Comparison of ENCODE assay signal across 1 cellular context in genomic region chr22:36419177-36419911, GRCh38.
TF ChIP-seq lines count a peak whose summit lies in the region.

No MANE protein-coding gene starts in this region.

TF ChIP-seq in HepG2, 621 proteins besides CTCF, POLR2A, EP300 and RAD21 (continued from another document and continues in another):
- TF ChIP-seq, protein P1, sequence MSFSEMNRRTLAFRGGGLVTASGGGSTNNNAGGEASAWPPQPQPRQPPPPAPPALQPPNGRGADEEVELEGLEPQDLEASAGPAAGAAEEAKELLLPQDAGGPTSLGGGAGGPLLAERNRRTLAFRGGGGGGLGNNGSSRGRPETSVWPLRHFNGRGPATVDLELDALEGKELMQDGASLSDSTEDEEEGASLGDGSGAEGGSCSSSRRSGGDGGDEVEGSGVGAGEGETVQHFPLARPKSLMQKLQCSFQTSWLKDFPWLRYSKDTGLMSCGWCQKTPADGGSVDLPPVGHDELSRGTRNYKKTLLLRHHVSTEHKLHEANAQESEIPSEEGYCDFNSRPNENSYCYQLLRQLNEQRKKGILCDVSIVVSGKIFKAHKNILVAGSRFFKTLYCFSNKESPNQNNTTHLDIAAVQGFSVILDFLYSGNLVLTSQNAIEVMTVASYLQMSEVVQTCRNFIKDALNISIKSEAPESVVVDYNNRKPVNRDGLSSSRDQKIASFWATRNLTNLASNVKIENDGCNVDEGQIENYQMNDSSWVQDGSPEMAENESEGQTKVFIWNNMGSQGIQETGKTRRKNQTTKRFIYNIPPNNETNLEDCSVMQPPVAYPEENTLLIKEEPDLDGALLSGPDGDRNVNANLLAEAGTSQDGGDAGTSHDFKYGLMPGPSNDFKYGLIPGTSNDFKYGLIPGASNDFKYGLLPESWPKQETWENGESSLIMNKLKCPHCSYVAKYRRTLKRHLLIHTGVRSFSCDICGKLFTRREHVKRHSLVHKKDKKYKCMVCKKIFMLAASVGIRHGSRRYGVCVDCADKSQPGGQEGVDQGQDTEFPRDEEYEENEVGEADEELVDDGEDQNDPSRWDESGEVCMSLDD (CRISPR knock-in tag; IDR thresholded peaks at IDR 0.05; ENCODE audit: borderline replicate concordance): no peak
- TF ChIP-seq ZNF816 (CRISPR knock-in tag; IDR thresholded peaks at IDR 0.05; ENCODE audit: borderline replicate concordance): no peak
- no peak for TF ChIP-seq XBP1 (CRISPR knock-in tag; IDR thresholded peaks at IDR 0.05)
- peak; percentile 64; the same call in 1 of the 2 replicates for TF ChIP-seq E2F1 (CRISPR knock-in tag; IDR thresholded peaks at IDR 0.05)
- TF ChIP-seq, protein P2, sequence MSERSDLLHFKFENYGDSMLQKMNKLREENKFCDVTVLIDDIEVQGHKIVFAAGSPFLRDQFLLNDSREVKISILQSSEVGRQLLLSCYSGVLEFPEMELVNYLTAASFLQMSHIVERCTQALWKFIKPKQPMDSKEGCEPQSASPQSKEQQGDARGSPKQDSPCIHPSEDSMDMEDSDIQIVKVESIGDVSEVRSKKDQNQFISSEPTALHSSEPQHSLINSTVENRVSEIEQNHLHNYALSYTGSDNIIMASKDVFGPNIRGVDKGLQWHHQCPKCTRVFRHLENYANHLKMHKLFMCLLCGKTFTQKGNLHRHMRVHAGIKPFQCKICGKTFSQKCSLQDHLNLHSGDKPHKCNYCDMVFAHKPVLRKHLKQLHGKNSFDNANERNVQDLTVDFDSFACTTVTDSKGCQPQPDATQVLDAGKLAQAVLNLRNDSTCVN (CRISPR knock-in tag; IDR thresholded peaks at IDR 0.05; ENCODE audit: borderline replicate concordance): no peak
- peak; percentile 25; the same call in 1 of the 2 replicates for TF ChIP-seq ZFP36L1 (CRISPR knock-in tag; IDR thresholded peaks at IDR 0.05)
- peak; percentile 57 for TF ChIP-seq MEIS2 (CRISPR knock-in tag; IDR thresholded peaks at IDR 0.05)
- TF ChIP-seq ZIK1 (CRISPR knock-in tag; IDR thresholded peaks at IDR 0.05; ENCODE audit: borderline replicate concordance, low read depth): no peak
- no peak for TF ChIP-seq ARNT2 (CRISPR knock-in tag; IDR thresholded peaks at IDR 0.05; ENCODE audit: low read depth)
- TF ChIP-seq, protein P3, sequence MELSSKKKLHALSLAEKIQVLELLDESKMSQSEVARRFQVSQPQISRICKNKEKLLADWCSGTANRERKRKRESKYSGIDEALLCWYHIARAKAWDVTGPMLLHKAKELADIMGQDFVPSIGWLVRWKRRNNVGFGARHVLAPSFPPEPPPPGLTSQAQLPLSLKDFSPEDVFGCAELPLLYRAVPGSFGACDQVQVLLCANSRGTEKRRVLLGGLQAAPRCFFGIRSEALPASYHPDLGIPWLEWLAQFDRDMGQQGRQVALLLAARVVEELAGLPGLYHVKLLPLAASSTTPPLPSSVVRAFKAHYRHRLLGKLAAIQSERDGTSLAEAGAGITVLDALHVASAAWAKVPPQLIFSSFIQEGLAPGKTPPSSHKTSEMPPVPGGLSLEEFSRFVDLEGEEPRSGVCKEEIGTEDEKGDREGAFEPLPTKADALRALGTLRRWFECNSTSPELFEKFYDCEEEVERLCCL (CRISPR knock-in tag; IDR thresholded peaks at IDR 0.05; ENCODE audit: borderline replicate concordance): no peak
- TF ChIP-seq ZNF609 (CRISPR knock-in tag; IDR thresholded peaks at IDR 0.05; ENCODE audit: borderline replicate concordance): peak; percentile 96
- peak; percentile 98 for TF ChIP-seq PHF21A (CRISPR knock-in tag; IDR thresholded peaks at IDR 0.05)
- TF ChIP-seq TRIM24 (CRISPR knock-in tag; IDR thresholded peaks at IDR 0.05): peak; percentile 15; the same call in 1 of the 2 replicates
- TF ChIP-seq, protein P4, sequence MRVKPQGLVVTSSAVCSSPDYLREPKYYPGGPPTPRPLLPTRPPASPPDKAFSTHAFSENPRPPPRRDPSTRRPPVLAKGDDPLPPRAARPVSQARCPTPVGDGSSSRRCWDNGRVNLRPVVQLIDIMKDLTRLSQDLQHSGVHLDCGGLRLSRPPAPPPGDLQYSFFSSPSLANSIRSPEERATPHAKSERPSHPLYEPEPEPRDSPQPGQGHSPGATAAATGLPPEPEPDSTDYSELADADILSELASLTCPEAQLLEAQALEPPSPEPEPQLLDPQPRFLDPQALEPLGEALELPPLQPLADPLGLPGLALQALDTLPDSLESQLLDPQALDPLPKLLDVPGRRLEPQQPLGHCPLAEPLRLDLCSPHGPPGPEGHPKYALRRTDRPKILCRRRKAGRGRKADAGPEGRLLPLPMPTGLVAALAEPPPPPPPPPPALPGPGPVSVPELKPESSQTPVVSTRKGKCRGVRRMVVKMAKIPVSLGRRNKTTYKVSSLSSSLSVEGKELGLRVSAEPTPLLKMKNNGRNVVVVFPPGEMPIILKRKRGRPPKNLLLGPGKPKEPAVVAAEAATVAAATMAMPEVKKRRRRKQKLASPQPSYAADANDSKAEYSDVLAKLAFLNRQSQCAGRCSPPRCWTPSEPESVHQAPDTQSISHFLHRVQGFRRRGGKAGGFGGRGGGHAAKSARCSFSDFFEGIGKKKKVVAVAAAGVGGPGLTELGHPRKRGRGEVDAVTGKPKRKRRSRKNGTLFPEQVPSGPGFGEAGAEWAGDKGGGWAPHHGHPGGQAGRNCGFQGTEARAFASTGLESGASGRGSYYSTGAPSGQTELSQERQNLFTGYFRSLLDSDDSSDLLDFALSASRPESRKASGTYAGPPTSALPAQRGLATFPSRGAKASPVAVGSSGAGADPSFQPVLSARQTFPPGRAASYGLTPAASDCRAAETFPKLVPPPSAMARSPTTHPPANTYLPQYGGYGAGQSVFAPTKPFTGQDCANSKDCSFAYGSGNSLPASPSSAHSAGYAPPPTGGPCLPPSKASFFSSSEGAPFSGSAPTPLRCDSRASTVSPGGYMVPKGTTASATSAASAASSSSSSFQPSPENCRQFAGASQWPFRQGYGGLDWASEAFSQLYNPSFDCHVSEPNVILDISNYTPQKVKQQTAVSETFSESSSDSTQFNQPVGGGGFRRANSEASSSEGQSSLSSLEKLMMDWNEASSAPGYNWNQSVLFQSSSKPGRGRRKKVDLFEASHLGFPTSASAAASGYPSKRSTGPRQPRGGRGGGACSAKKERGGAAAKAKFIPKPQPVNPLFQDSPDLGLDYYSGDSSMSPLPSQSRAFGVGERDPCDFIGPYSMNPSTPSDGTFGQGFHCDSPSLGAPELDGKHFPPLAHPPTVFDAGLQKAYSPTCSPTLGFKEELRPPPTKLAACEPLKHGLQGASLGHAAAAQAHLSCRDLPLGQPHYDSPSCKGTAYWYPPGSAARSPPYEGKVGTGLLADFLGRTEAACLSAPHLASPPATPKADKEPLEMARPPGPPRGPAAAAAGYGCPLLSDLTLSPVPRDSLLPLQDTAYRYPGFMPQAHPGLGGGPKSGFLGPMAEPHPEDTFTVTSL (CRISPR knock-in tag; IDR thresholded peaks at IDR 0.05; ENCODE audit: borderline replicate concordance): peak; percentile 89; the same call in 1 of the 2 replicates
- no peak for TF ChIP-seq KAT2B (IDR thresholded peaks at IDR 0.05; ENCODE audit: borderline replicate concordance, low read depth, low read length)
- TF ChIP-seq ZXDC (CRISPR knock-in tag; IDR thresholded peaks at IDR 0.05): no peak
- TF ChIP-seq SNAI1 (CRISPR knock-in tag; IDR thresholded peaks at IDR 0.05; ENCODE audit: borderline replicate concordance): no peak
- peak; percentile 88 for TF ChIP-seq KAT8 (CRISPR knock-in tag; IDR thresholded peaks at IDR 0.05)
- TF ChIP-seq ZNF276 (CRISPR knock-in tag; IDR thresholded peaks at IDR 0.05; ENCODE audit: low read depth): 0 out of 2 replicates have a peak, but pooled peaks have one; percentile 46
- TF ChIP-seq MEF2D (CRISPR knock-in tag; IDR thresholded peaks at IDR 0.05): peak; percentile 99
- TF ChIP-seq KLF11 (CRISPR knock-in tag; IDR thresholded peaks at IDR 0.05): peak; percentile 73; the same call in 1 of the 2 replicates
- TF ChIP-seq GTF3A (CRISPR knock-in tag; conservative IDR thresholded peaks at IDR 0.05): no peak; the same call in 1 of the 2 replicates
- peak; percentile 85; the same call in 1 of the 2 replicates for TF ChIP-seq ZSCAN31 (CRISPR knock-in tag; IDR thresholded peaks at IDR 0.05; ENCODE audit: low read depth)
- peak; percentile 98 for TF ChIP-seq ISL2 (CRISPR knock-in tag; IDR thresholded peaks at IDR 0.05)
- 0 out of 2 replicates have a peak, but pooled peaks have one; percentile 26 for TF ChIP-seq ZNF800 (CRISPR knock-in tag; IDR thresholded peaks at IDR 0.05)
- TF ChIP-seq SP1 (IDR thresholded peaks at IDR 0.05): no peak
- no peak for TF ChIP-seq SP1 (CRISPR knock-in tag; IDR thresholded peaks at IDR 0.05)
